ENCODE assay signal across 24 cellular contexts in genomic region chr13:82062772-82063171, GRCh38.
"Had no signal": no experiment of that assay in that cellular context is flagged by ENCODE, and none has a peak within 500 bp of the region (broad histone marks: within the 10 kb centered on the region; RNA-seq: fewer than 3 reads in every experiment).

No MANE protein-coding gene starts in this region.

- H3K4me3 Mint-ChIP-seq: activated B cell treated with CpG ODN at 0.5 μM for 24 hours; activated CD4-positive, alpha-beta T cell treated with anti-CD3 and anti-CD28 coated beads, Interleukin-2, amount 10 ng/mL, durations not matched to agents 24 days and 14 days; activated CD8-positive, alpha-beta T cell treated with anti-CD3 and anti-CD28 coated beads, Interleukin-2, amount 10 ng/mL, durations not matched to agents 7 days and 5 days; activated naive CD8-positive, alpha-beta T cell treated with anti-CD3 and anti-CD28 coated beads, Interleukin-2, amount 10 ng/mL, durations not matched to agents 7 days and 5 days; activated T-cell treated with anti-CD3 and anti-CD28 coated beads, Interleukin-2, amount 50 U/mL, for 24 hours; central memory CD8-positive, alpha-beta T cell; mesothelial cell of epicardium; natural killer cell treated with Interleukin-12 subunit alpha and Interleukin-12 subunit beta and Interleukin-15 and Interleukin-18, amount 100 ng/mL, for 72 hours; T-cell; type B pancreatic cell had no signal

- H3K27ac Mint-ChIP-seq: activated B cell treated with CpG ODN at 0.5 μM for 24 hours; activated CD4-positive, alpha-beta T cell treated with anti-CD3 and anti-CD28 coated beads, Interleukin-2, amount 10 ng/mL, durations not matched to agents 24 days and 14 days; activated CD8-positive, alpha-beta T cell treated with anti-CD3 and anti-CD28 coated beads, Interleukin-2, amount 10 ng/mL, durations not matched to agents 7 days and 5 days; activated naive CD8-positive, alpha-beta T cell treated with anti-CD3 and anti-CD28 coated beads, Interleukin-2, amount 10 ng/mL, durations not matched to agents 7 days and 5 days; activated T-cell treated with anti-CD3 and anti-CD28 coated beads, Interleukin-2, amount 50 U/mL, for 24 hours; activated T-helper 2 cell treated with anti-CD3 and anti-CD28 coated beads, Interferon-gamma antibody, Interleukin-2, Interleukin-4, amounts not matched to agents 10 μg/mL and 5 μg/mL and 100 μg/mL, durations not matched to agents 14 hours and 24 hours and 36 hours; mesothelial cell of epicardium; natural killer cell treated with Interleukin-12 subunit alpha and Interleukin-12 subunit beta and Interleukin-15 and Interleukin-18, amount 100 ng/mL, for 72 hours; progenitor cell of endocrine pancreas; T-cell; type B pancreatic cell had no signal

- H2AFZ ChIP-seq: hepatocyte had no signal

- ATAC-seq: activated CD8-positive, alpha-beta T cell treated with anti-CD3 and anti-CD28 coated beads, Interleukin-2, amount 10 ng/mL, durations not matched to agents 7 days and 5 days; esophagus mucosa; natural killer cell treated with Interleukin-12 subunit alpha and Interleukin-12 subunit beta and Interleukin-15 and Interleukin-18, amount 100 ng/mL, for 72 hours; T-cell had no signal

- H3K27ac ChIP-seq: brain microvascular endothelial cell, coronary artery, hepatocyte, right atrium auricular region, stomach, testis had no signal

- H3K4me3 ChIP-seq: coronary artery, hepatocyte, lung, right atrium auricular region, stomach, testis had no signal

- H3K4me1 ChIP-seq: right atrium auricular region, stomach, testis had no signal

- DNase-seq: activated B cell treated with CpG ODN at 0.5 μM for 24 hours; activated CD4-positive, alpha-beta T cell treated with anti-CD3 and anti-CD28 coated beads, Interleukin-2, amount 10 ng/mL, durations not matched to agents 24 days and 14 days; activated CD8-positive, alpha-beta T cell treated with anti-CD3 and anti-CD28 coated beads, Interleukin-2, amount 10 ng/mL, durations not matched to agents 7 days and 5 days; activated naive CD4-positive, alpha-beta T cell treated with Interleukin-2 at 50 U/mL for 16 hours; activated naive CD8-positive, alpha-beta T cell treated with anti-CD3 and anti-CD28 coated beads, Interleukin-2, amount 10 ng/mL, durations not matched to agents 7 days and 5 days; activated T-cell treated with anti-CD3 and anti-CD28 coated beads, Interleukin-2, amount 50 U/mL, for 24 hours; anterior cingulate cortex; brain microvascular endothelial cell; islet precursor cell; occipital lobe; stomach; T-cell; testis had no signal

- H3K36me3 ChIP-seq: brain microvascular endothelial cell, right atrium auricular region, stomach had no signal

- H3K27me3 ChIP-seq: brain microvascular endothelial cell, hepatocyte, right atrium auricular region, stomach, testis had no signal

- H3K4me2 ChIP-seq: hepatocyte had no signal

- H3K79me2 ChIP-seq: hepatocyte had no signal

- H3K9me3 Mint-ChIP-seq: activated CD4-positive, alpha-beta T cell treated with anti-CD3 and anti-CD28 coated beads, Interleukin-2, amount 10 ng/mL, durations not matched to agents 24 days and 14 days; type B pancreatic cell had no signal

- H3K27me3 Mint-ChIP-seq: activated B cell treated with CpG ODN at 0.5 μM for 24 hours; activated CD4-positive, alpha-beta T cell treated with anti-CD3 and anti-CD28 coated beads, Interleukin-2, amount 10 ng/mL, durations not matched to agents 24 days and 14 days; activated naive CD8-positive, alpha-beta T cell treated with anti-CD3 and anti-CD28 coated beads, Interleukin-2, amount 10 ng/mL, durations not matched to agents 7 days and 5 days; activated T-cell treated with anti-CD3 and anti-CD28 coated beads, Interleukin-2, amount 50 U/mL, for 24 hours; central memory CD8-positive, alpha-beta T cell; natural killer cell treated with Interleukin-12 subunit alpha and Interleukin-12 subunit beta and Interleukin-15 and Interleukin-18, amount 100 ng/mL, for 72 hours; progenitor cell of endocrine pancreas; T-cell; type B pancreatic cell had no signal

- H3K36me3 Mint-ChIP-seq: activated naive CD8-positive, alpha-beta T cell treated with anti-CD3 and anti-CD28 coated beads, Interleukin-2, amount 10 ng/mL, durations not matched to agents 7 days and 5 days; mesothelial cell of epicardium; natural killer cell treated with Interleukin-12 subunit alpha and Interleukin-12 subunit beta and Interleukin-15 and Interleukin-18, amount 100 ng/mL, for 72 hours; T-cell; type B pancreatic cell had no signal

- H3K4me1 Mint-ChIP-seq: activated B cell treated with CpG ODN at 0.5 μM for 24 hours; activated CD4-positive, alpha-beta T cell treated with anti-CD3 and anti-CD28 coated beads, Interleukin-2, amount 10 ng/mL, durations not matched to agents 24 days and 14 days; activated naive CD8-positive, alpha-beta T cell treated with anti-CD3 and anti-CD28 coated beads, Interleukin-2, amount 10 ng/mL, durations not matched to agents 7 days and 5 days; central memory CD8-positive, alpha-beta T cell; mesothelial cell of epicardium; T-cell had no signal
